In the genomic region with DNA sequence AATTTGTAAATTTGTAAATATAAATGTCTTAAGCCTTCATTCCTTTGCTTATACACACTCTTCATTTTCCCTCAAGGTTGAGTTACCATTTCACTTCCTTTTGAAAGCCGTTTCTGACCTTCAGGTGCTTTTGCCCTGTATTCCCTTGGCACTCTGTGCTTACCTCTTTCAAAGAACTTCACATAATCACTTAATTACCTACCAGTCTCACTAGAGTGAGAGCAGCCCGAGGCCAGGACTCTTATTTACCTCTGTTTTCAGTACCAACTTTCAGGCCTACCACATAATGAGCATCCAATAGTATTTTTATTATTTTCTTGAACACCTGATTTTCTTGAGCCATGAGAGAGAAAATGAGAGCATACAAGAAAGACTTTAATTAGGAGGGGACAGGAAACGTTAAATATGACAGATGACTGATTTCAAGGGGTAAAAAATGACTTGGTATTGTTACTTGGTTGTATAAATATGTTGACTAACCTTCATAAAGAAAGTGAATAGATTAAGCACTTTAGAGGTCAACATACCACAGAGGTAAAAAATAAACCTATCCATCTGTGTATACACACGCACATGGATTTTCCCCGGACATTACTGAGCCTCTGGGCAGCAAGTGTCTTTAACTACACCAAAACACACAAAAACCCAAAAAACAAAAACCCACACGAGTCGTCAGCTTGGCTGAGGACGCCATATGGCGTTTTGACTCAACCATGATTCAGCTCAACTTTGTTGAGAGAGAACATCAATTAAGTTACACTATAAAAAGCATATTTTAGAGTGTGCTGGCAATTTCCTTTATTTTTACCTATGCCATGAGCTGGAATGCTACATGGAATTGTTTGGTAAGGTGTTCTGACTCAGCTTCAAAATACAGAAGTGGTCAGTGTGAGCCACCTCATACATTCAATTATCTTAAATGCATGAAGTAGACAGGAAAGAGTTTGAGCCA, we compare ENCODE assay signal across 10 cellular contexts. TPM values are rescaled to one million over a fixed set of nuclear protein-coding genes. Genes with fewer than 3 reads are reported as not detected.
DNase-seq lines count a peak whose midpoint lies in the region; ATAC-seq, FAIRE-seq and TF ChIP-seq lines count a peak whose summit lies in the region.
"Had no signal": no experiment of that assay in that cellular context is flagged by ENCODE, and none has a peak within 500 bp of the region (broad histone marks: within the 10 kb centered on the region; RNA-seq: fewer than 3 reads in every experiment).

No MANE protein-coding gene starts in this region.

- DNase-seq in activated CD4-positive, CD25-positive, alpha-beta regulatory T cell (lab: John Stamatoyannopoulos, UW): no peak
- peak; percentile 87 for DNase-seq in LHCN-M2 (ENCODE audit: low read depth)
- peak; percentile 51 for DNase-seq in GM12878 (ENCODE audit: low read depth, low spot score)
- DNase-seq in psoas muscle: no peak
- DNase-seq in COR-L47 (lab: John Stamatoyannopoulos, UW): no peak
- DNase-seq in LoVo (ENCODE audit: low spot score): no peak
- DNase-seq: activated T-cell treated with anti-CD3 and anti-CD28 coated beads, Interleukin-2, amount 50 U/mL, for 1 hour had no signal

- POLR2A ChIA-PET in GM12878 (lab: Charles Lee): interaction anchor here (0.8 to 1.5 kb wide), 2 partner anchors 8 to 17 kb away, joined by 4 to 6 read pairs; partner anchors contain the start of gene ATXN10

- in situ Hi-C loops in GM12878 (cut with MboI): no loop called here

- no peaks in the 10 kb centered on the region for H3K9me3 Mint-ChIP-seq in stimulated activated memory B cell treated with anti-CD40 and anti-IgM and Interleukin-4, amounts not matched to agents 10 μg/mL and 1 μg/mL and 100 μg/mL, for 72 hours
- H3K9me3 Mint-ChIP-seq: neural progenitor cell had no signal

- H3K27me3 Mint-ChIP-seq in stimulated activated memory B cell treated with anti-CD40 and anti-IgM and Interleukin-4, amounts not matched to agents 10 μg/mL and 1 μg/mL and 100 μg/mL, for 72 hours: no peaks in the 10 kb centered on the region

- no TSS peak for BruUV-seq in GM12878 (replicated peaks; lab: Mats Ljungman, UMichigan)

- peak overlapping the region; percentile 38 for H3K4me3 Mint-ChIP-seq in stimulated activated memory B cell treated with anti-CD40 and anti-IgM and Interleukin-4, amounts not matched to agents 10 μg/mL and 1 μg/mL and 100 μg/mL, for 72 hours
- H3K4me3 Mint-ChIP-seq: neural progenitor cell had no signal

- H3K27me3 ChIP-seq in GM12878 (replicated peaks in 1 of 2; ENCODE audit: control insufficient read depth in 2 of 2, insufficient read depth in 2 of 2, low read length in 1 of 2) (no peaks in the 10 kb centered on the region), psoas muscle (ENCODE audit: insufficient read depth in 3 of 3, low read length in 2 of 3) (no peaks in the 10 kb centered on the region)
- H3K27me3 ChIP-seq: neural progenitor cell had no signal

- H3K9me3 ChIP-seq in GM12878 (replicated peaks; ENCODE audit: control insufficient read depth, insufficient read depth, low read length) (no peaks in the 10 kb centered on the region; the same call in 1 of the 3 replicates), psoas muscle (no peaks in the 10 kb centered on the region)

- RAD21 ChIA-PET in GM12878 (lab: Charles Lee; ENCODE audit: unreplicated experiment): interaction anchor here (0.9 to 1.3 kb wide), 2 partner anchors 17 to 34 kb away, joined by 3 to 6 read pairs; no protein-coding TSS in a partner anchor

- 0 out of 2 replicates have a peak overlapping the region, but pooled peaks have one; percentile 28 for H3K4me3 ChIP-seq in GM12878
- no peak overlapping the region for H3K4me3 ChIP-seq in psoas muscle
- H3K4me3 ChIP-seq: neural progenitor cell had no signal

- H4K20me1 ChIP-seq in GM12878 (ENCODE audit: control insufficient read depth, insufficient read depth): no peaks in the 10 kb centered on the region

- peak; percentile 74 to 82; a peak in 3 of 4 replicates for TF ChIP-seq EP300 in GM12878 (IDR thresholded peaks at IDR 0.05; ENCODE audit: borderline replicate concordance in 1 of 2, control insufficient read depth in 1 of 2, low read depth in 2 of 2, low read length in 2 of 2)

- H2AFZ ChIP-seq in GM12878 (ENCODE audit: control insufficient read depth, low read depth, low read length): no peak overlapping the region
- H2AFZ ChIP-seq: neural progenitor cell had no signal

- H3K4me2 ChIP-seq in GM12878 (ENCODE audit: control insufficient read depth, insufficient read depth): peak overlapping the region; percentile 49
- H3K4me2 ChIP-seq: neural progenitor cell had no signal

- SMC1A ChIA-PET in GM12878 (lab: Charles Lee; ENCODE audit: uncharacterized antibody, unreplicated experiment): interaction anchor here (0.6 to 3.0 kb wide), 6 partner anchors 8 to 391 kb away, joined by 3 to 9 read pairs (median 3); no protein-coding TSS in a partner anchor

- H3K9ac ChIP-seq in GM12878 (ENCODE audit: control insufficient read depth, insufficient read depth, low read length): 0 out of 2 replicates have a peak overlapping the region, but pooled peaks have one; percentile 10
- H3K9ac ChIP-seq: neural progenitor cell had no signal

- peak; percentile 69 to 76 for ATAC-seq in activated CD4-positive, CD25-positive, alpha-beta regulatory T cell treated with anti-CD3 and anti-CD28 coated beads, Interleukin-2, amount 50 U/mL, for 24 hours
- ATAC-seq in GM12878 (peak; percentile 71), psoas muscle (no peak)
- peak; percentile 77 for ATAC-seq in stimulated activated memory B cell treated with anti-CD40 and anti-IgM and Interleukin-4, amounts not matched to agents 10 μg/mL and 1 μg/mL and 100 μg/mL, for 72 hours

- H3K36me3 ChIP-seq in GM12878 (ENCODE audit: control insufficient read depth in 2 of 2, insufficient read depth in 2 of 2, low read length in 1 of 2): peaks cover 0 to 8% of the 10 kb centered on the region in 2 experiments; a peak in 2 of 4 replicates
- H3K36me3 ChIP-seq in psoas muscle (ENCODE audit: insufficient read depth in 1 of 2, low read depth in 1 of 2): no peaks in the 10 kb centered on the region
- H3K36me3 ChIP-seq: neural progenitor cell had no signal

- no peak for TF ChIP-seq RAD21 in GM12878 (IDR thresholded peaks at IDR 0.05; ENCODE audit: insufficient read depth, low read depth, low read length)

- intact Hi-C loops in GM12878 (cut with micrococcal nuclease; ENCODE audit: unreplicated experiment): no loop called here
- intact Hi-C loops in psoas muscle (cut with DNase I): no loop called here

- TF ChIP-seq CTCF in GM12878 (IDR thresholded peaks at IDR 0.05 in 2 of 3, conservative IDR thresholded peaks at IDR 0.05 in 1 of 3; ENCODE audit: control insufficient read depth in 2 of 3, extremely low read depth in 1 of 3, insufficient read depth in 1 of 3, low read depth in 3 of 3, low read length in 3 of 3) (no peak), psoas muscle (IDR thresholded peaks at IDR 0.05) (no peak)

- no peak for TF ChIP-seq POLR2A in GM12878 (IDR thresholded peaks at IDR 0.05; ENCODE audit: low read depth, low read length)

- peaks cover 96% of the 10 kb centered on the region for H3K79me2 ChIP-seq in GM12878 (ENCODE audit: control insufficient read depth, insufficient read depth, low read length)

- H3K4me1 Mint-ChIP-seq in stimulated activated memory B cell treated with anti-CD40 and anti-IgM and Interleukin-4, amounts not matched to agents 10 μg/mL and 1 μg/mL and 100 μg/mL, for 72 hours: peaks cover 27% of the 10 kb centered on the region
- H3K4me1 Mint-ChIP-seq: neural progenitor cell had no signal

- CTCF ChIA-PET in GM12878 (lab: Yijun Ruan, JAX): interaction anchor here (0.8 to 2.2 kb wide), 3 partner anchors 10 to 34 kb away, joined by 3 to 7 read pairs (median 5); no protein-coding TSS in a partner anchor

- H3K27ac Mint-ChIP-seq in stimulated activated memory B cell treated with anti-CD40 and anti-IgM and Interleukin-4, amounts not matched to agents 10 μg/mL and 1 μg/mL and 100 μg/mL, for 72 hours: peak overlapping the region; percentile 84
- H3K27ac Mint-ChIP-seq: neural progenitor cell had no signal

- H3K36me3 Mint-ChIP-seq in stimulated activated memory B cell treated with anti-CD40 and anti-IgM and Interleukin-4, amounts not matched to agents 10 μg/mL and 1 μg/mL and 100 μg/mL, for 72 hours: peaks cover 15% of the 10 kb centered on the region

- H3K27ac ChIP-seq in GM12878 (ENCODE audit: control insufficient read depth, insufficient read depth) (peak overlapping the region; percentile 85), psoas muscle (no peak overlapping the region)
- H3K27ac ChIP-seq: neural progenitor cell had no signal

- 0% methylated on average over 9 of the region's 9 CpGs for WGBS in GM12878 (ENCODE audit: insufficient coverage, insufficient replicate concordance, low lambda C conversion rate, missing lambda C conversion rate)
- 91 to 92% (median 91%) methylated on average over 9 of the region's 9 CpGs for WGBS in psoas muscle, 3 donors

- H3K4me1 ChIP-seq in GM12878 (ENCODE audit: control insufficient read depth, insufficient read depth, low read length) (peaks cover 59% of the 10 kb centered on the region), psoas muscle (peaks cover 24% of the 10 kb centered on the region)
- H3K4me1 ChIP-seq: neural progenitor cell had no signal

- FAIRE-seq in GM12878 (lab: Jason Lieb, UNC): no peak

RNA-seq across cellular contexts. Expression of gene ATXN10, which starts 7.6 kb away (rescaled TPM):
- total RNA-seq in LHCN-M2 (2014; rRNA removed) (73.0 and 98.0 TPM in 2 replicates), GM12878 (2014; rRNA removed) (43.4 and 44.5 TPM in 2 replicates), GM12878 (2014; rRNA removed; fragmentation: Illumina TruSeq; extraction: Trizol) (76.5 and 80.3 TPM in 2 replicates), GM12878 (2021) (166 and 174 TPM in 2 replicates), psoas muscle (100 to 1,000 TPM in 3 of 4 donors, 10 to 100 TPM in 1; 79.9 to 173 (median 137) TPM)
- polyA plus RNA-seq in LHCN-M2 (2012): 199 TPM
- total RNA-seq in GM12878 (2013; cell fraction: nucleolus; rRNA removed): 125 and 158 TPM in 2 replicates
- polyA plus RNA-seq in GM12878 (2011; ENCODE audit: low read depth): 47.0 TPM
- polyA plus RNA-seq in GM12878 (2011; rRNA removed) (222 and 249 TPM in 2 replicates), GM12878 (2014; fragmentation: Illumina TruSeq; extraction: Trizol) (212 and 252 TPM in 2 replicates), GM12878 (2014; fragmentation: Nextera tagmentation; extraction: Ambion mirVana) (10 to 100 TPM; 29.2 to 68.3 TPM), GM12878 (2014; rRNA removed) (118 TPM in 2 replicates), GM12878 (2016; fragmentation: Nextera tagmentation; extraction: Ambion mirVana) (100 to 1,000 TPM; 199 to 215 TPM), psoas muscle (100 to 1,000 TPM in 1 of 3 donors, 10 to 100 TPM in 2; 57.7 to 115 (median 59.4) TPM)
- polyA plus RNA-seq in GM12878 (2011; cell fraction: cytosol; rRNA removed): 107 and 121 TPM in 2 replicates
- polyA plus RNA-seq in GM12878 (2011; cell fraction: nucleus; rRNA removed): 55.1 and 55.8 TPM in 2 replicates
- 106 and 143 TPM in 2 replicates for polyA plus RNA-seq in GM12878 (2012)
- polyA minus RNA-seq in GM12878 (2011; rRNA and poly(A)+ RNA removed): 250 and 380 TPM in 2 replicates
- 60.9 and 72.2 TPM in 2 replicates for polyA minus RNA-seq in GM12878 (2011; cell fraction: cytosol; rRNA and poly(A)+ RNA removed)
- polyA minus RNA-seq in GM12878 (2011; cell fraction: nucleus; rRNA and poly(A)+ RNA removed): 56.6 and 81.7 TPM in 2 replicates

Comparison
In these comparisons a context has a peak if more than half of its experiments do, and no peak if none do; other contexts are left out.
1. ATAC-seq: peak in activated CD4-positive, CD25-positive, alpha-beta regulatory T cell treated with anti-CD3 and anti-CD28 coated beads, Interleukin-2, amount 50 U/mL, for 24 hours (2 of 2), GM12878 (single experiment) and stimulated activated memory B cell treated with anti-CD40 and anti-IgM and Interleukin-4, amounts not matched to agents 10 μg/mL and 1 μg/mL and 100 μg/mL, for 72 hours (single experiment); none in psoas muscle (0 of 4).
2. DNase-seq: peak in LHCN-M2 (single experiment) and GM12878 (single experiment); none in activated CD4-positive, CD25-positive, alpha-beta regulatory T cell (0 of 4), psoas muscle (0 of 2), COR-L47 (single experiment) and LoVo (single experiment).